8 cellular contexts compared by ENCODE assay signal in the genomic region with DNA sequence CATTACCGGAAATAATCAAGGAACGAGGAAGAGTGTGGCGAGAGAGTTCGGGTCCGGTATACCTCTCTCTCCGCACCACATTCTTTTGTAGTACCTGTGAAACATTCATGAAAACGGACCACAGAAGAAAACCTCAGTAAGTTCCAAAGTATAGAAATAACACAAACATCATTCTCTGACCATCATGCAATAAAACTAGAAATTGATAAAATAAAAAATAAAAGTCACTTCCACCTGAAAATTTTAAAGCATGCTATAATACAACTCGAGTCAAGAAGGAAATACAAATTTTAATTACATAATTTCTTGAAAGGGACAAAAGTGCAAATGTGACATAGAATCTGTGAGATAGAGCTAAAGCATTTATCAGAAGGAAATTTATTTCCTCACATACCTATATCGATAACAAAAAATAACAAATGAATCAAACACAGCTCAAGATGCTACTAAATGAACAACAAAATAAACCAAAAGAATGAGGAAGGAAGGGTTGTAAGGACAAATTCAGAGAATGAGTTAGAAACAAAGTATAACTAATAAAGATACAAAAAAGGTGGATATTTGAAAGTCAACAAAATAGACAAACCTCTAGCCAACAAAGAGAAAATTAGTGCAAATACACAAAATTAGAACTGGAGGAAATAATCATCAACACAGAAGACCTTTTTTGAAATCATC.
DNase-seq lines count a peak whose midpoint lies in the region; ATAC-seq, FAIRE-seq and TF ChIP-seq lines count a peak whose summit lies in the region.

No MANE protein-coding gene starts in this region.

- peak overlapping the region; percentile 93 for H2AFZ ChIP-seq in mammary epithelial cell (ENCODE audit: low read depth, low read length)

- H3K79me2 ChIP-seq in mammary epithelial cell (ENCODE audit: insufficient read depth, low read length): no peaks in the 10 kb centered on the region

- H3K4me1 ChIP-seq in A549: peaks cover 6% of the 10 kb centered on the region; the same call in 1 of the 3 replicates
- no peaks in the 10 kb centered on the region for H3K4me1 ChIP-seq in HUES48 (ENCODE audit: control insufficient read depth, insufficient read depth, low read length)
- H3K4me1 ChIP-seq in mammary epithelial cell (ENCODE audit: insufficient read depth, low read length): no peaks in the 10 kb centered on the region
- H3K4me1 ChIP-seq in mucosa of rectum (ENCODE audit: control insufficient read depth in 2 of 2, insufficient read depth in 2 of 2, low read length in 2 of 2): peaks cover 5 to 14% of the 10 kb centered on the region in 2 donors

- 6% methylated on average over 9 of the region's 9 CpGs for WGBS in A549 (ENCODE audit: missing lambda C conversion rate)
- WGBS in mammary epithelial cell (ENCODE audit: low coverage, missing lambda C conversion rate): 13% methylated on average over 9 of the region's 9 CpGs

- TF ChIP-seq CTCF in A549 (IDR thresholded peaks at IDR 0.05): no peak
- TF ChIP-seq CTCF in mammary epithelial cell (conservative IDR thresholded peaks at IDR 0.05 in 1 of 2, IDR thresholded peaks at IDR 0.05 in 1 of 2; ENCODE audit: extremely low read depth in 1 of 2, insufficient read depth in 1 of 2, low read depth in 1 of 2, low read length in 2 of 2): no peak

- no peak for FAIRE-seq in A549 (lab: Jason Lieb, UNC)

- POLR2A ChIA-PET in A549 (lab: Yijun Ruan, JAX): interaction anchor here (1.5 to 3.3 kb wide), 2 partner anchors 25 to 56 kb away, joined by 6 to 38 read pairs; no protein-coding TSS in a partner anchor

- BruUV-seq in mammary epithelial cell (replicated peaks; lab: Mats Ljungman, UMichigan): no TSS peak

- no peak overlapping the region for H3K9ac ChIP-seq in HUES48 (ENCODE audit: low read depth, low read length)
- no peak overlapping the region for H3K9ac ChIP-seq in mammary epithelial cell (ENCODE audit: insufficient read depth, low read length)
- peak overlapping the region; percentile 72 to 75 for H3K9ac ChIP-seq in mucosa of rectum (ENCODE audit: low read depth in 1 of 2, low read length in 2 of 2)

- H3K4me3 ChIP-seq in A549 (peak overlapping the region; percentile 71), HUES48 (ENCODE audit: low read depth, low read length) (peak overlapping the region; percentile 81), mammary epithelial cell (replicated peaks in 1 of 3; ENCODE audit: insufficient read depth in 1 of 3, low read depth in 2 of 3, low read length in 3 of 3) (peak overlapping the region; percentile 73 to 100 (median 78)), mucosa of rectum (ENCODE audit: low read length in 2 of 2) (peak overlapping the region; percentile 93 to 95)

- CTCF ChIA-PET in A549 (lab: Yijun Ruan, JAX): interaction anchor here (0.6 to 7.0 kb wide), 9 partner anchors 10 to 214 kb away, joined by 3 to 83 read pairs (median 4); no protein-coding TSS in a partner anchor
- CTCF ChIA-PET in mammary epithelial cell (lab: Charles Lee; ENCODE audit: low non-redundant PET): interaction anchor here (0.6 kb wide), 1 partner anchor 174 kb away, joined by 5 read pairs; no protein-coding TSS in a partner anchor

- H4K20me1 ChIP-seq in mammary epithelial cell (ENCODE audit: insufficient read depth, low read length): no peaks in the 10 kb centered on the region

- TF ChIP-seq EP300 in A549 (IDR thresholded peaks at IDR 0.05): no peak

- no peaks in the 10 kb centered on the region for H3K9me3 ChIP-seq in A549
- no peaks in the 10 kb centered on the region for H3K9me3 ChIP-seq in HUES48 (ENCODE audit: control insufficient read depth, insufficient read depth, low read length)
- H3K9me3 ChIP-seq in mammary epithelial cell (replicated peaks; ENCODE audit: insufficient read depth, low read length): no peaks in the 10 kb centered on the region
- no peaks in the 10 kb centered on the region for H3K9me3 ChIP-seq in mucosa of rectum (ENCODE audit: control insufficient read depth in 2 of 2, low read length in 2 of 2)

- peak overlapping the region; percentile 38 to 86; a peak in 4 of 6 replicates for H3K27ac ChIP-seq in A549
- H3K27ac ChIP-seq in HUES48 (ENCODE audit: low read depth, low read length): no peak overlapping the region
- no peak overlapping the region for H3K27ac ChIP-seq in mammary epithelial cell (ENCODE audit: insufficient read depth, low read depth, low read length)
- H3K27ac ChIP-seq in mucosa of rectum (ENCODE audit: low read depth in 2 of 2, low read length in 2 of 2): no peak overlapping the region

- H3K4me2 ChIP-seq in A549 (peak overlapping the region; percentile 80), mammary epithelial cell (ENCODE audit: insufficient read depth, low read depth, low read length) (peak overlapping the region; percentile 79)

- TF ChIP-seq POLR2A in A549 (IDR thresholded peaks at IDR 0.05; ENCODE audit: low read length): no peak

- no peaks in the 10 kb centered on the region for H3K36me3 ChIP-seq in HUES48 (ENCODE audit: control insufficient read depth, insufficient read depth, low read length)
- no peaks in the 10 kb centered on the region for H3K36me3 ChIP-seq in mammary epithelial cell (ENCODE audit: insufficient read depth, low read length)
- H3K36me3 ChIP-seq in mucosa of rectum (ENCODE audit: control insufficient read depth in 2 of 2, insufficient read depth in 2 of 2, low read length in 2 of 2): no peaks in the 10 kb centered on the region

- in situ Hi-C loops in mammary epithelial cell (cut with MboI; ENCODE audit: low sequenced_read_pairs in 2 of 2): loop anchor here (5.0 to 10.0 kb wide), 2 partner anchors 175 to 178 kb away; no protein-coding TSS in a partner anchor

- no peak for DNase-seq in A549 (ENCODE audit: low read depth in 1 of 2, low spot score in 1 of 2)
- no peak for DNase-seq in mammary epithelial cell
- no peak for DNase-seq in mucosa of gallbladder (ENCODE audit: low spot score)

- ATAC-seq in A549 (no peak), GM21529 (IDR thresholded peaks at IDR 0.05; ENCODE audit: unreplicated experiment) (no peak), GM18870 (IDR thresholded peaks at IDR 0.05; ENCODE audit: unreplicated experiment) (no peak), HG02938 (IDR thresholded peaks at IDR 0.05; ENCODE audit: unreplicated experiment) (no peak)

- peaks cover 13% of the 10 kb centered on the region for H3K27me3 ChIP-seq in HUES48 (ENCODE audit: control insufficient read depth, insufficient read depth, low read length)
- H3K27me3 ChIP-seq in mammary epithelial cell (ENCODE audit: insufficient read depth, low read length): no peaks in the 10 kb centered on the region
- H3K27me3 ChIP-seq in mucosa of rectum (ENCODE audit: control insufficient read depth in 2 of 2, insufficient read depth in 2 of 2, low read length in 2 of 2): peaks cover 0 to 3% of the 10 kb centered on the region in 2 donors

- dilution Hi-C loops in mammary epithelial cell (cut with HindIII; ENCODE audit: low sequenced_read_pairs): no loop called here

- TF ChIP-seq RAD21 in A549 (conservative IDR thresholded peaks at IDR 0.05 in 1 of 2, IDR thresholded peaks at IDR 0.05 in 1 of 2): no peak

- intact Hi-C loops in mammary epithelial cell (cut with micrococcal nuclease): loop anchor here (2.0 to 10.0 kb wide), 3 partner anchors 27 to 748 kb away; partner anchors contain the start of gene OR2H2

TF ChIP-seq in A549, 52 proteins besides CTCF, POLR2A, EP300 and RAD21:
- TF ChIP-seq RNF2 (IDR thresholded peaks at IDR 0.05; ENCODE audit: borderline replicate concordance, low read depth) (peak; percentile 79; the same call in 1 of the 2 replicates), HOXB5 (CRISPR knock-in tag; IDR thresholded peaks at IDR 0.05) (no peak)

Comparison
In these comparisons a context has a peak if more than half of its experiments do, and no peak if none do; other contexts are left out.
1. H3K27ac ChIP-seq: peak in A549 (2 of 2); none in HUES48 (single experiment), mammary epithelial cell (single experiment) and mucosa of rectum (0 of 2).
2. H3K9ac ChIP-seq: peak in mucosa of rectum (2 of 2); none in HUES48 (single experiment) and mammary epithelial cell (single experiment).
3. Peak in every context shown above with its lines, with median percentiles within 50 percentile points of each other: H3K4me3 ChIP-seq.